25 cellular contexts compared by ENCODE assay signal in the genomic region with DNA sequence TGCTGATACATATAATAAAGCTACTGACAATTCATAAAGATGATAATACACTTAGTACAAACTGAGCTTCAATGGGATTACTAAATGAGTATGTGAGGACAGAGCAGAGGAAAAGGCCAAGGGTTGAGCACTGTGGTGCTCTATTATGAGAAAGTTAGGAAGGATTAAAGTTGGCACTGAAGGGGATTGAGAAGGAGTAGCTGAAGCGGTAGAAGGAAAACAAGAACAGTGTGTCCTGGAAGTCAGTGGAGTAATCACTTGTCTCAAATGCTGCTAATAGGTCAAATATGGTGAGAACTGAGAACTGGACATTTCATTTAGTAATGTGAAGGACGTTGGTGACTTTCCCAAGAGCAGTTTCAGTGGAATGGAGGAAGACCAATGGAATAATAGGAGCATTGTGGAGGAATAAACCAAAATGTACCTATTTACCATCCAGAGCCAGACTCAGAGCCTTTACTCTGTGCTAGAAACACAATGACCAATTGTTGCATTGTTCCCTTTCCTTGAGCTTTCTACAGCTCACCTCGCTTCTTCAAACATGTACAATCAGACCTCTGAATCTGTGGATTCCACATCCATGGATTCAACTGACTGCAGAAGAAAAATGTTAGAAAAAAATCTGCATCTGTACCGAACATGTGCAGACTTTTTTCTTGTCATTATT.
A peak's percentile ranks its signal among the peaks of the same experiment; 100 is the strongest.
DNase-seq lines count a peak whose midpoint lies in the region; ATAC-seq and TF ChIP-seq lines count a peak whose summit lies in the region.
"Had no signal": no experiment of that assay in that cellular context is flagged by ENCODE, and none has a peak within 500 bp of the region (broad histone marks: within the 10 kb centered on the region; RNA-seq: fewer than 3 reads in every experiment).

No MANE protein-coding gene starts in this region.

- 55 to 73% methylated on average over 4 of the region's 4 CpGs for WGBS in esophagus squamous epithelium, 2 donors
- WGBS in testis, 2 donors, result 44 to 46% methylated on average over 4 of the region's 4 CpGs

- ATAC-seq in GM21367 (IDR thresholded peaks at IDR 0.05; ENCODE audit: unreplicated experiment) (no peak), GM18511 (IDR thresholded peaks at IDR 0.05; ENCODE audit: unreplicated experiment) (no peak), GM19351 (IDR thresholded peaks at IDR 0.05; ENCODE audit: unreplicated experiment) (no peak), T-helper 17 cell (no peak)
- ATAC-seq: activated T-cell treated with anti-CD3 and anti-CD28 coated beads, Interleukin-2, amount 50 U/mL, for 4 hours; GM12878; left colon had no signal

- no peaks in the 10 kb centered on the region for H3K27me3 ChIP-seq in adipocyte (replicated peaks; ENCODE audit: control insufficient read depth, insufficient read depth, low read length)
- no peaks in the 10 kb centered on the region for H3K27me3 ChIP-seq in esophagus squamous epithelium
- no peaks in the 10 kb centered on the region for H3K27me3 ChIP-seq in testis
- H3K27me3 ChIP-seq: adrenal gland, Peyer's patch had no signal

- peak overlapping the region; percentile 85 for H3K9ac ChIP-seq in adipocyte (ENCODE audit: low read length)
- H3K9ac ChIP-seq: KMS-11 had no signal

- intact Hi-C loops in esophagus squamous epithelium (cut with DNase I), result no loop called here
- intact Hi-C loops in testis (cut with DNase I; ENCODE audit: low total_unique reads), result no loop called here

- TF ChIP-seq CTCF in esophagus squamous epithelium (IDR thresholded peaks at IDR 0.05), result no peak
- TF ChIP-seq CTCF in testis (IDR thresholded peaks at IDR 0.05), result no peak

- H3K9me3 ChIP-seq in adipocyte (ENCODE audit: control insufficient read depth, low read length) (no peaks in the 10 kb centered on the region), esophagus squamous epithelium (no peaks in the 10 kb centered on the region), testis (no peaks in the 10 kb centered on the region), T-helper 17 cell (ENCODE audit: control insufficient read depth, low read length, poor library complexity, severe bottlenecking) (no peaks in the 10 kb centered on the region)
- H3K9me3 ChIP-seq: Peyer's patch had no signal

- H3K4me3 ChIP-seq in adipocyte (ENCODE audit: low read length) (no peak overlapping the region), esophagus squamous epithelium (no peak overlapping the region), testis (no peak overlapping the region)
- H3K4me3 ChIP-seq: adrenal gland, GM12878, Peyer's patch, SK-N-MC had no signal

- H3K4me3 Mint-ChIP-seq in T-helper 17 cell, result no peak overlapping the region
- H3K4me3 Mint-ChIP-seq: activated T-cell treated with anti-CD3 and anti-CD28 coated beads, Interleukin-2, amount 50 U/mL, for 4 hours; dendritic cell treated with granulocyte-macrophage colony-stimulating factor and Interleukin-4, amounts not matched to agents 40 ng/mL and 50 ng/mL, for 4 days; naive B cell had no signal

- peaks cover 2% of the 10 kb centered on the region for H3K36me3 Mint-ChIP-seq in T-helper 17 cell (ENCODE audit: low read depth)
- H3K36me3 Mint-ChIP-seq: naive B cell had no signal

- TF ChIP-seq POLR2A in esophagus squamous epithelium (IDR thresholded peaks at IDR 0.05), result no peak
- TF ChIP-seq POLR2A in testis (IDR thresholded peaks at IDR 0.05), result no peak

- H3K27me3 Mint-ChIP-seq in T-helper 17 cell, result peaks cover 19% of the 10 kb centered on the region
- H3K27me3 Mint-ChIP-seq: dendritic cell treated with granulocyte-macrophage colony-stimulating factor and Interleukin-4, amounts not matched to agents 40 ng/mL and 50 ng/mL, for 4 days; naive B cell had no signal

- no peak for DNase-seq in adipocyte (ENCODE audit: low read depth)
- DNase-seq in esophagus squamous epithelium (lab: John Stamatoyannopoulos, UW), result no peak
- peak; percentile 19 for DNase-seq in midbrain (lab: John Stamatoyannopoulos, UW)
- peak; percentile 49 for DNase-seq in testis
- DNase-seq in T-helper 17 cell, result no peak
- DNase-seq: activated CD4-positive, alpha-beta T cell treated with anti-CD3 and anti-CD28 coated beads for 4 hours; activated naive CD4-positive, alpha-beta T cell; activated T-cell treated with anti-CD3 and anti-CD28 coated beads, Interleukin-2, amount 50 U/mL, for 4 hours; adrenal gland; C1 segment of cervical spinal cord; DMS79 treated with DMSO at 0.1 percent for 48 hours; glutamatergic neuron; left colon; naive B cell; Peyer's patch; stimulated activated CD4-positive, alpha-beta T cell treated with anti-CD3 and anti-CD28 coated beads, Interleukin-4, amount 100 ng/mL, for 4 hours; stimulated activated naive CD4-positive, alpha-beta T cell; T-helper 2 cell had no signal

- H3K4me1 ChIP-seq in adipocyte (ENCODE audit: control insufficient read depth, insufficient read depth, low read length) (peaks cover 79% of the 10 kb centered on the region), esophagus squamous epithelium (no peaks in the 10 kb centered on the region), testis (peaks cover 72% of the 10 kb centered on the region)
- H3K4me1 ChIP-seq: adrenal gland, Peyer's patch had no signal

- H3K27ac ChIP-seq in esophagus squamous epithelium (peak overlapping the region in 3 of 4 donors; percentile 59 to 78 (median 68)), testis (peak overlapping the region; percentile 69 to 93)
- H3K27ac ChIP-seq: KMS-11, SK-N-MC had no signal

- H3K4me1 Mint-ChIP-seq in T-helper 17 cell, result peaks cover 2% of the 10 kb centered on the region
- H3K4me1 Mint-ChIP-seq: naive B cell had no signal

- H3K36me3 ChIP-seq in adipocyte (ENCODE audit: control insufficient read depth, insufficient read depth, low read length, severe bottlenecking), result peaks cover 2% of the 10 kb centered on the region
- H3K36me3 ChIP-seq in esophagus squamous epithelium, result no peaks in the 10 kb centered on the region
- no peaks in the 10 kb centered on the region for H3K36me3 ChIP-seq in testis (ENCODE audit: low read depth, missing control alignments)
- H3K36me3 ChIP-seq: adrenal gland, Peyer's patch had no signal

- no peak overlapping the region for H3K27ac Mint-ChIP-seq in T-helper 17 cell
- H3K27ac Mint-ChIP-seq: dendritic cell treated with granulocyte-macrophage colony-stimulating factor and Interleukin-4, amounts not matched to agents 40 ng/mL and 50 ng/mL, for 4 days; naive B cell had no signal

Comparison
In these comparisons a context has a peak if more than half of its experiments do, and no peak if none do; other contexts are left out.
1. DNase-seq: peak in midbrain (single experiment) and testis (single experiment); none in adipocyte (single experiment), esophagus squamous epithelium (single experiment) and T-helper 17 cell (0 of 3).